2 cellular contexts compared by ENCODE assay signal in genomic region chr20:23867152-23867776, GRCh38.
TF ChIP-seq lines count a peak whose summit lies in the region.

No MANE protein-coding gene starts in this region.

TF ChIP-seq in HepG2, 621 proteins besides CTCF, POLR2A, EP300 and RAD21 (continued from another document):
- TF ChIP-seq MLX (CRISPR knock-in tag; IDR thresholded peaks at IDR 0.05) (no peak), MAFF (IDR thresholded peaks at IDR 0.05; ENCODE audit: low read depth, low read length) (peak; percentile 51), ZNF367 (CRISPR knock-in tag; IDR thresholded peaks at IDR 0.05; ENCODE audit: borderline replicate concordance) (no peak), NRL (CRISPR knock-in tag; IDR thresholded peaks at IDR 0.05; ENCODE audit: borderline replicate concordance) (no peak), ZNF678 (CRISPR knock-in tag; IDR thresholded peaks at IDR 0.05) (no peak), UBTF (CRISPR knock-in tag; IDR thresholded peaks at IDR 0.05) (no peak), POLR2G (IDR thresholded peaks at IDR 0.05; ENCODE audit: low read depth, low read length) (no peak), JUND (CRISPR knock-in tag; IDR thresholded peaks at IDR 0.05) (no peak), MAFK (conservative IDR thresholded peaks at IDR 0.05 in 1 of 2, IDR thresholded peaks at IDR 0.05 in 1 of 2; ENCODE audit: low read length in 2 of 2) (peak; percentile 42 to 76)

TF ChIP-seq in WTC11, 78 proteins besides CTCF, POLR2A, EP300 and RAD21 (continued from another document):
- TF ChIP-seq TEAD1 (CRISPR knock-in tag; IDR thresholded peaks at IDR 0.05) (0 out of 2 replicates have a peak, but pooled peaks have one; percentile 50), ESRRA (CRISPR knock-in tag; IDR thresholded peaks at IDR 0.05; ENCODE audit: borderline replicate concordance) (no peak), MAX (CRISPR knock-in tag; IDR thresholded peaks at IDR 0.05) (peak; percentile 78), RELA (CRISPR knock-in tag; IDR thresholded peaks at IDR 0.05; ENCODE audit: borderline replicate concordance) (no peak), ZNF425 (CRISPR knock-in tag; conservative IDR thresholded peaks at IDR 0.05) (no peak), IRF1 (CRISPR knock-in tag; IDR thresholded peaks at IDR 0.05) (no peak), ZNF263 (CRISPR knock-in tag; IDR thresholded peaks at IDR 0.05; ENCODE audit: low read depth) (no peak), E2F5 (CRISPR knock-in tag; IDR thresholded peaks at IDR 0.05) (no peak), ERG (CRISPR knock-in tag; IDR thresholded peaks at IDR 0.05) (no peak), ZSCAN18 (CRISPR knock-in tag; IDR thresholded peaks at IDR 0.05) (no peak), CDX4 (CRISPR knock-in tag; IDR thresholded peaks at IDR 0.05; ENCODE audit: borderline replicate concordance) (no peak), NFYB (CRISPR knock-in tag; conservative IDR thresholded peaks at IDR 0.05; ENCODE audit: low read depth) (no peak), ARID4B (CRISPR knock-in tag; IDR thresholded peaks at IDR 0.05; ENCODE audit: borderline replicate concordance) (no peak), FOXJ3 (CRISPR knock-in tag; IDR thresholded peaks at IDR 0.05; ENCODE audit: borderline replicate concordance) (no peak), TP53 (CRISPR knock-in tag; IDR thresholded peaks at IDR 0.05) (no peak), NR2C2 (CRISPR knock-in tag; IDR thresholded peaks at IDR 0.05) (no peak), JUN (CRISPR knock-in tag; IDR thresholded peaks at IDR 0.05) (no peak), NR3C1 (CRISPR knock-in tag; conservative IDR thresholded peaks at IDR 0.05; ENCODE audit: low read depth) (no peak), USF2 (CRISPR knock-in tag; IDR thresholded peaks at IDR 0.05) (peak; percentile 30; the same call in 1 of the 2 replicates), TCF7 (CRISPR knock-in tag; IDR thresholded peaks at IDR 0.05; ENCODE audit: low read depth) (no peak), GTF2I (CRISPR knock-in tag; conservative IDR thresholded peaks at IDR 0.05) (no peak), HMGXB4 (CRISPR knock-in tag; IDR thresholded peaks at IDR 0.05) (no peak), ZBTB43 (CRISPR knock-in tag; IDR thresholded peaks at IDR 0.05) (no peak), FOXP4 (CRISPR knock-in tag; IDR thresholded peaks at IDR 0.05) (peak; percentile 58; the same call in 1 of the 2 replicates)
